In genomic region chr1:209215826-209216225, GRCh38 we compare ENCODE assay signal across 1 cellular context.
A peak's percentile ranks its signal among the peaks of the same experiment; 100 is the strongest.
TF ChIP-seq lines count a peak whose summit lies in the region.

No MANE protein-coding gene starts in this region.

TF ChIP-seq in HepG2, 621 proteins besides CTCF, POLR2A, EP300 and RAD21:
- TF ChIP-seq CBFB (CRISPR knock-in tag; IDR thresholded peaks at IDR 0.05) (no peak), CEBPB (IDR thresholded peaks at IDR 0.05; ENCODE audit: borderline replicate concordance, low read depth, low read length) (peak; percentile 22; the same call in 1 of the 2 replicates), ZBTB44 (CRISPR knock-in tag; IDR thresholded peaks at IDR 0.05) (no peak), RNF2 (conservative IDR thresholded peaks at IDR 0.05; ENCODE audit: low read depth) (no peak)
- TF ChIP-seq, protein P1, sequence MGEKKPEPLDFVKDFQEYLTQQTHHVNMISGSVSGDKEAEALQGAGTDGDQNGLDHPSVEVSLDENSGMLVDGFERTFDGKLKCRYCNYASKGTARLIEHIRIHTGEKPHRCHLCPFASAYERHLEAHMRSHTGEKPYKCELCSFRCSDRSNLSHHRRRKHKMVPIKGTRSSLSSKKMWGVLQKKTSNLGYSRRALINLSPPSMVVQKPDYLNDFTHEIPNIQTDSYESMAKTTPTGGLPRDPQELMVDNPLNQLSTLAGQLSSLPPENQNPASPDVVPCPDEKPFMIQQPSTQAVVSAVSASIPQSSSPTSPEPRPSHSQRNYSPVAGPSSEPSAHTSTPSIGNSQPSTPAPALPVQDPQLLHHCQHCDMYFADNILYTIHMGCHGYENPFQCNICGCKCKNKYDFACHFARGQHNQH (CRISPR knock-in tag; IDR thresholded peaks at IDR 0.05) = no peak
